Comparison of ENCODE assay signal across 1 cellular context in the genomic region with DNA sequence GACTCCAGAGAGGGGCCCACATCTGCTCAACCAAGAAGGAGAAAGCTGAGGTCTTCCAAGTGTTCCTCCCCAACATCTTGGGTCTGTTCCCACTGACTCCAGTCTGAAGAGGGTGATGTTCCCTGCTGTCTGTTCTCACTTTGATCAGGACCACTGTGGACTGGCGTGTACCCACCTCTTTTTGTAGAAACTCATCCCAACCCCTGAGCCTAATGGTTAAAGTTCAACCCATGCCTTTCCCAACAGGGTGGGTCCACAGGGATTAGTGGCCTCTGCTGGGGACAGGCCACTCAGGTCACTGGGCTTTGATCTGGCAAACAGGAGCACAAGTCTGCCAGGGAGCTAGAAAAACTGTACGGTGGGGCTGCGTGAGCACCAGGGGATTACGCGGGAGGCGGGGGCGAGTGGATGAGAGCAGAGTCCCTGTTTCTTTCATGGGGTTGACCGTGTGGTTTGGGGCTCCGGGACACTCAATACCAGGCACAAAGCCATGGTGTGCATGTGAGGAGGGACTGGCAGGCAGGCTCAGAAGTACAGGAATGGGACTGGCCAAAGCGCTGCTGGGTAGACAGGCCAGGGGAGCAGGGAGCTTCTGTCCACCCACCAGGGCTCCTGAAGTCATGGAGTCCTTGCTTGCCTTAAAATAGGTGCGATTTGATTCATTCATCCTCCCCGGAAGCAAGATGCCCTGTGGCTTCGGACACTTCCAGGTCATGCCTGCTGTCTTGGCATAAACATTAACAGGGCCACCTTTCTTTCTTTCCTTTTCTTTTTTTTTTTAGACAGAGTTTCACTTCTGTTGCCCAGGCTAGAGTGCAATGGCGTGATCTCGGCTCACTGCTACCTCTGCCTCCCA.
TF ChIP-seq lines count a peak whose summit lies in the region.

CA5A (minus strand) TSS at position 155 of the 856 bp plus-strand sequence; CDS start at position 76, 79 bp downstream.

TF ChIP-seq in HepG2, 621 proteins besides CTCF, POLR2A, EP300 and RAD21 (continued from another document and continues in another):
- TF ChIP-seq ELF3 (CRISPR knock-in tag; IDR thresholded peaks at IDR 0.05) (peak; percentile 81), FLYWCH1 (CRISPR knock-in tag; IDR thresholded peaks at IDR 0.05) (no peak), ZSCAN31 (CRISPR knock-in tag; IDR thresholded peaks at IDR 0.05; ENCODE audit: low read depth) (peak; percentile 86; the same call in 1 of the 2 replicates), LBX2 (CRISPR knock-in tag; IDR thresholded peaks at IDR 0.05; ENCODE audit: borderline replicate concordance) (no peak), SRF (IDR thresholded peaks at IDR 0.05; ENCODE audit: low read depth, low read length) (0 out of 2 replicates have a peak, but pooled peaks have one; percentile 11), HDAC2 (CRISPR knock-in tag; IDR thresholded peaks at IDR 0.05) (peak; percentile 99), ETV5 (CRISPR knock-in tag; IDR thresholded peaks at IDR 0.05; ENCODE audit: borderline replicate concordance) (no peak; the same call in 1 of the 2 replicates), KDM5A (IDR thresholded peaks at IDR 0.05; ENCODE audit: borderline replicate concordance, low read length) (peak; percentile 54; the same call in 1 of the 2 replicates), STAG1 (CRISPR knock-in tag; IDR thresholded peaks at IDR 0.05) (peak; percentile 28; the same call in 1 of the 2 replicates), ZNF101 (CRISPR knock-in tag; IDR thresholded peaks at IDR 0.05; ENCODE audit: borderline replicate concordance, low read depth) (peak; percentile 63; the same call in 1 of the 2 replicates), SRY (CRISPR knock-in tag; IDR thresholded peaks at IDR 0.05) (peak; percentile 86; the same call in 1 of the 2 replicates), ZNF609 (CRISPR knock-in tag; IDR thresholded peaks at IDR 0.05; ENCODE audit: borderline replicate concordance) (peak; percentile 94), ZSCAN9 (CRISPR knock-in tag; IDR thresholded peaks at IDR 0.05; ENCODE audit: borderline replicate concordance) (peak; percentile 90; the same call in 1 of the 2 replicates), REST (IDR thresholded peaks at IDR 0.05; ENCODE audit: borderline replicate concordance in 1 of 2, low read depth in 1 of 2, low read length in 2 of 2) (peak in 1 of 2 experiments; percentile 15; a peak in 1 of 4 replicates), CENPX (CRISPR knock-in tag; IDR thresholded peaks at IDR 0.05) (no peak), ZFP91 (CRISPR knock-in tag; IDR thresholded peaks at IDR 0.05; ENCODE audit: borderline replicate concordance) (peak; percentile 93), ZFP82 (CRISPR knock-in tag; IDR thresholded peaks at IDR 0.05; ENCODE audit: borderline replicate concordance) (peak; percentile 82; the same call in 1 of the 2 replicates), REXO4 (CRISPR knock-in tag; IDR thresholded peaks at IDR 0.05; ENCODE audit: borderline replicate concordance) (no peak), BCL6 (CRISPR knock-in tag; IDR thresholded peaks at IDR 0.05) (peak; percentile 87), BCL3 (CRISPR knock-in tag; IDR thresholded peaks at IDR 0.05) (peak; percentile 54; the same call in 1 of the 2 replicates), SMC3 (IDR thresholded peaks at IDR 0.05; ENCODE audit: low read length) (no peak), ZNF367 (CRISPR knock-in tag; IDR thresholded peaks at IDR 0.05; ENCODE audit: borderline replicate concordance) (no peak), ZBTB3 (CRISPR knock-in tag; IDR thresholded peaks at IDR 0.05; ENCODE audit: borderline replicate concordance, low read depth) (no peak), ZNF562 (CRISPR knock-in tag; IDR thresholded peaks at IDR 0.05; ENCODE audit: borderline replicate concordance) (no peak), HCFC1 (IDR thresholded peaks at IDR 0.05; ENCODE audit: low read depth, low read length) (no peak), MXD4 (CRISPR knock-in tag; IDR thresholded peaks at IDR 0.05) (peak; percentile 93), GATA4 (IDR thresholded peaks at IDR 0.05; ENCODE audit: borderline replicate concordance, low read depth) (no peak; the same call in 1 of the 2 replicates), ZNF644 (CRISPR knock-in tag; IDR thresholded peaks at IDR 0.05; ENCODE audit: low read depth) (peak; percentile 90), ZNF451 (CRISPR knock-in tag; IDR thresholded peaks at IDR 0.05) (peak; percentile 87), ZNF746 (CRISPR knock-in tag; IDR thresholded peaks at IDR 0.05) (peak; percentile 83)
- TF ChIP-seq, protein P1, sequence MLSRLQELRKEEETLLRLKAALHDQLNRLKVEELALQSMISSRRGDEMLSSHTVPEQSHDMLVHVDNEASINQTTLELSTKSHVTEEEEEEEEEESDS (CRISPR knock-in tag; IDR thresholded peaks at IDR 0.05; ENCODE audit: borderline replicate concordance): 0 out of 2 replicates have a peak, but pooled peaks have one; percentile 27
- TF ChIP-seq, protein P2, sequence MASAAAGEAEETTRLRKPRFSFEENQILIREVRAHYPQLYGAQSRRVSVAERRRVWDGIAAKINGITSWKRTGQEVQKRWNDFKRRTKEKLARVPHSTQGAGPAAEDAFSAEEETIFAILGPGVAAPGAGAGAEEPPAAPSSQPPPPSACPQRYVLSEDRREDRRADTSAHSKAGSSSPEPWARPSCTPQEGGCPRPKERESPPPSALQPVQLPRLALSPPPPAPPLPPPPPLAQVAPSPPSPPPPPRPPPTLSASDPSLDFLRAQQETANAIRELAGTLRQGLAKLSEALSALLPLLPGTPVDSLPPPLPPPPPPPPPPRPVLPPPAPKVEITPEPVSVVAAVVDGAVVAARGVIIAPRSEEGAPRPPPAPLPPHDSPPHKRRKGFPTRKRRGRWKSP (CRISPR knock-in tag; IDR thresholded peaks at IDR 0.05): peak; percentile 92
- TF ChIP-seq, protein P3, sequence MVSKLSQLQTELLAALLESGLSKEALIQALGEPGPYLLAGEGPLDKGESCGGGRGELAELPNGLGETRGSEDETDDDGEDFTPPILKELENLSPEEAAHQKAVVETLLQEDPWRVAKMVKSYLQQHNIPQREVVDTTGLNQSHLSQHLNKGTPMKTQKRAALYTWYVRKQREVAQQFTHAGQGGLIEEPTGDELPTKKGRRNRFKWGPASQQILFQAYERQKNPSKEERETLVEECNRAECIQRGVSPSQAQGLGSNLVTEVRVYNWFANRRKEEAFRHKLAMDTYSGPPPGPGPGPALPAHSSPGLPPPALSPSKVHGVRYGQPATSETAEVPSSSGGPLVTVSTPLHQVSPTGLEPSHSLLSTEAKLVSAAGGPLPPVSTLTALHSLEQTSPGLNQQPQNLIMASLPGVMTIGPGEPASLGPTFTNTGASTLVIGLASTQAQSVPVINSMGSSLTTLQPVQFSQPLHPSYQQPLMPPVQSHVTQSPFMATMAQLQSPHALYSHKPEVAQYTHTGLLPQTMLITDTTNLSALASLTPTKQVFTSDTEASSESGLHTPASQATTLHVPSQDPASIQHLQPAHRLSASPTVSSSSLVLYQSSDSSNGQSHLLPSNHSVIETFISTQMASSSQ (IDR thresholded peaks at IDR 0.05; ENCODE audit: low read depth): peak; percentile 96
- TF ChIP-seq, protein P3 (CRISPR knock-in tag; IDR thresholded peaks at IDR 0.05; ENCODE audit: borderline replicate concordance): peak; percentile 99
